ENCODE assay signal across 33 cellular contexts in genomic region chr1:225342695-225343094, GRCh38.
"Had no signal": no experiment of that assay in that cellular context is flagged by ENCODE, and none has a peak within 500 bp of the region (broad histone marks: within the 10 kb centered on the region; RNA-seq: fewer than 3 reads in every experiment).

No MANE protein-coding gene starts in this region.

- H3K27ac Mint-ChIP-seq: activated CD4-positive, alpha-beta T cell treated with anti-CD3 and anti-CD28 coated beads, Interleukin-2, amount 10 ng/mL, durations not matched to agents 24 days and 14 days; activated CD8-positive, alpha-beta T cell treated with anti-CD3 and anti-CD28 coated beads, Interleukin-2, amount 10 ng/mL, durations not matched to agents 7 days and 5 days; activated naive CD4-positive, alpha-beta T cell treated with anti-CD3 and anti-CD28 coated beads for 36 hours; activated naive CD8-positive, alpha-beta T cell; activated naive CD8-positive, alpha-beta T cell treated with anti-CD3 and anti-CD28 coated beads, Interleukin-2, amount 50 U/mL, for 24 hours; activated T-cell treated with anti-CD3 and anti-CD28 coated beads, Interleukin-2, amount 50 U/mL, for 24 hours; activated T-helper 1 cell treated with anti-CD3 and anti-CD28 coated beads, Interleukin-12 subunit alpha, Interleukin-12 subunit beta, Interleukin-2, Interleukin-4 antibody, amounts not matched to agents 30 ng/mL and 10 ng/mL and 1 ng/mL, durations not matched to agents 14 hours and 24 hours and 36 hours; brain had no signal

- H3K4me3 ChIP-seq: Peyer's patch had no signal

- H3K36me3 ChIP-seq: Peyer's patch, WERI-Rb-1 had no signal

- H3K27ac ChIP-seq: KMS-11, Peyer's patch, WERI-Rb-1 had no signal

- FAIRE-seq: bronchial epithelial cell, colon had no signal

- ATAC-seq: activated CD8-positive, alpha-beta T cell treated with anti-CD3 and anti-CD28 coated beads, Interleukin-2, amount 10 ng/mL, durations not matched to agents 7 days and 5 days; activated naive CD8-positive, alpha-beta T cell treated with anti-CD3 and anti-CD28 coated beads, Interleukin-2, amount 50 U/mL, for 24 hours; SK-N-SH treated with all-trans-retinoic acid at 6 μM for 48 hours had no signal

- H3K4me2 ChIP-seq: KMS-11 had no signal

- H3K4me1 Mint-ChIP-seq: activated CD4-positive, alpha-beta T cell treated with anti-CD3 and anti-CD28 coated beads, Interleukin-2, amount 10 ng/mL, durations not matched to agents 24 days and 14 days; brain had no signal

- H3K4me1 ChIP-seq: Peyer's patch had no signal

- H3K9ac ChIP-seq: KMS-11 had no signal

- H3K27me3 ChIP-seq: Peyer's patch had no signal

- DNase-seq: activated CD4-positive, alpha-beta T cell treated with anti-CD3 and anti-CD28 coated beads, Interleukin-2, amount 10 ng/mL, durations not matched to agents 24 days and 14 days; activated CD4-positive, alpha-beta T cell treated with anti-CD3 and anti-CD28 coated beads, Interleukin-2, amount 50 U/mL, for 48 hours; activated CD8-positive, alpha-beta T cell treated with anti-CD3 and anti-CD28 coated beads, Interleukin-2, amount 10 ng/mL, durations not matched to agents 7 days and 5 days; activated gamma-delta T cell treated with Interleukin-2 at 50 U/mL for 16 hours; activated naive CD4-positive, alpha-beta T cell treated with anti-CD3 and anti-CD28 coated beads for 36 hours; activated naive CD8-positive, alpha-beta T cell treated with anti-CD3 and anti-CD28 coated beads, Interleukin-2, amount 50 U/mL, for 24 hours; activated T-cell treated with anti-CD3 and anti-CD28 coated beads, Interleukin-2, amount 50 U/mL, for 24 hours; anterior cingulate cortex; central memory CD4-positive, alpha-beta T cell; NCI-H1105; NCI-H1417 treated with DMSO at 0.1 percent for 48 hours; NCI-H187 treated with DMSO at 0.1 percent for 48 hours; NCI-H2081; NCI-H2171 treated with DMSO at 0.1 percent for 48 hours; NCI-H2227 treated with DMSO at 0.1 percent for 48 hours; NCI-H446; NCI-H510A treated with DMSO at 0.1 percent for 48 hours; NCI-H69; NCI-H82; Peyer's patch; RPMI8226; SIG-M5; SW 1271; T-helper 1 cell; T1000; WERI-Rb-1 had no signal

- H3K4me3 Mint-ChIP-seq: activated CD4-positive, alpha-beta T cell treated with anti-CD3 and anti-CD28 coated beads, Interleukin-2, amount 10 ng/mL, durations not matched to agents 24 days and 14 days; activated CD8-positive, alpha-beta T cell treated with anti-CD3 and anti-CD28 coated beads, Interleukin-2, amount 10 ng/mL, durations not matched to agents 7 days and 5 days; activated naive CD4-positive, alpha-beta T cell treated with anti-CD3 and anti-CD28 coated beads for 36 hours; activated naive CD8-positive, alpha-beta T cell; activated naive CD8-positive, alpha-beta T cell treated with anti-CD3 and anti-CD28 coated beads, Interleukin-2, amount 50 U/mL, for 24 hours; activated T-cell treated with anti-CD3 and anti-CD28 coated beads, Interleukin-2, amount 50 U/mL, for 24 hours; activated T-helper 1 cell treated with anti-CD3 and anti-CD28 coated beads, Interleukin-12 subunit alpha, Interleukin-12 subunit beta, Interleukin-2, Interleukin-4 antibody, amounts not matched to agents 30 ng/mL and 10 ng/mL and 1 ng/mL, durations not matched to agents 14 hours and 24 hours and 36 hours; brain had no signal

- H3K9me3 ChIP-seq: Peyer's patch had no signal

- H3K9me3 Mint-ChIP-seq: activated CD4-positive, alpha-beta T cell treated with anti-CD3 and anti-CD28 coated beads, Interleukin-2, amount 10 ng/mL, durations not matched to agents 24 days and 14 days; activated naive CD4-positive, alpha-beta T cell treated with anti-CD3 and anti-CD28 coated beads for 36 hours; activated T-cell treated with anti-CD3 and anti-CD28 coated beads, Interleukin-2, amount 50 U/mL, for 24 hours; activated T-helper 1 cell treated with anti-CD3 and anti-CD28 coated beads, Interleukin-12 subunit alpha, Interleukin-12 subunit beta, Interleukin-2, Interleukin-4 antibody, amounts not matched to agents 30 ng/mL and 10 ng/mL and 1 ng/mL, durations not matched to agents 14 hours and 24 hours and 36 hours had no signal

- H3K36me3 Mint-ChIP-seq: brain had no signal
